In the genomic region with DNA sequence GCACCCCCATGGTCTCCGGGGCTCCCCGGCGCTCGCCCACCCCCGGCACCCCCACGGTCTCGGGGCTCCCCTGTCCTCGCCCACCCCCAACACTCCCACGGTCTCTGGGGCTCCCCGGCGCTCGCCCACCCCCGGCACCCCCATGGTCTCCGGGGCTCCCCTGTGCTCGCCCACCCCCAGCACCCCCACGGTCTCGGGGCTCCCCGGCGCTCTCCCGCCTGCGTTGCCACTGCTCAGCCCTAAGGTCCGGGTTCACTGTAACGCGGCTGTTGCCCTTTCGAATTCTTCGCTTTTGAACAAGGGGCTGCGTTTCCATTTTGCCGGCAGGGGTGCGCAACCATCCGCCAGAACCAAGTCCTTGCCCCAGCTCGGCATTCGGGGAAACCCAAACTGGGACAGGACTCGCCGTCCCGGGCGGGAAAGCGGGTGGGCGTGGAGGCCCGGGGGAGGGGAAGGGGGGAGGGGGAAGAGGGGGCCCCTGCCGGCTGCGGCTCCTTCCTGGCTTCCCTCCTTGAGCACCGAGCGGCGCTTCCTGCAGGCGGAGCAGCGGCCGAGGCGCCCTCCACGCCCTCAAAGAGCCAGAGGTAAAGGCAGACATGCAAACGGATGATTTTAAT, we compare ENCODE assay signal across 14 cellular contexts. TPM values are rescaled to one million over a fixed set of nuclear protein-coding genes. Genes with fewer than 3 reads are reported as not detected.
DNase-seq lines count a peak whose midpoint lies in the region; ATAC-seq and TF ChIP-seq lines count a peak whose summit lies in the region.
"Had no signal": no experiment of that assay in that cellular context is flagged by ENCODE, and none has a peak within 500 bp of the region (broad histone marks: within the 10 kb centered on the region; RNA-seq: fewer than 3 reads in every experiment).

No MANE protein-coding gene starts in this region.

- H3K36me3 ChIP-seq in right atrium auricular region, result no peaks in the 10 kb centered on the region
- peaks cover 26% of the 10 kb centered on the region for H3K36me3 ChIP-seq in WERI-Rb-1
- H3K36me3 ChIP-seq in transverse colon, result no peaks in the 10 kb centered on the region

- H3K4me3 ChIP-seq in right atrium auricular region (no peak overlapping the region), WERI-Rb-1 (ENCODE audit: low read depth, low read length) (no peak overlapping the region), transverse colon (peak overlapping the region in 1 of 4 donors; percentile 21)
- H3K4me3 ChIP-seq: SJCRH30 had no signal

- no peak for TF ChIP-seq CTCF in right atrium auricular region (IDR thresholded peaks at IDR 0.05)
- TF ChIP-seq CTCF in WERI-Rb-1 (IDR thresholded peaks at IDR 0.05; ENCODE audit: low read depth, low read length), result no peak
- no peak for TF ChIP-seq CTCF in natural killer cell (IDR thresholded peaks at IDR 0.05)
- no peak for TF ChIP-seq CTCF in transverse colon (IDR thresholded peaks at IDR 0.05)
- no peak for TF ChIP-seq CTCF in mesothelial cell of epicardium (IDR thresholded peaks at IDR 0.05; ENCODE audit: unreplicated experiment)

- no peaks in the 10 kb centered on the region for H3K4me1 Mint-ChIP-seq in natural killer cell
- no peaks in the 10 kb centered on the region for H3K4me1 Mint-ChIP-seq in mesothelial cell of epicardium
- H3K4me1 Mint-ChIP-seq: stimulated activated effector memory CD8-positive, alpha-beta T cell treated with anti-CD3 and anti-CD28 coated beads, Interleukin-12 subunit alpha, Interleukin-12 subunit beta, amount 100 ng/mL, for 72 hours had no signal

- TF ChIP-seq POLR2A in transverse colon (IDR thresholded peaks at IDR 0.05), result no peak

- H3K27me3 ChIP-seq in right atrium auricular region (no peaks in the 10 kb centered on the region), WERI-Rb-1 (ENCODE audit: insufficient read depth, low read depth, severe bottlenecking) (no peaks in the 10 kb centered on the region), transverse colon (peaks cover 29% of the 10 kb centered on the region)
- H3K27me3 ChIP-seq: SJCRH30 had no signal

- ATAC-seq in natural killer cell, result peak in 2 of 3 donors; percentile 25 to 47

- H3K4me3 Mint-ChIP-seq in natural killer cell (peak overlapping the region; percentile 69), mesothelial cell of epicardium (no peak overlapping the region)
- H3K4me3 Mint-ChIP-seq: stimulated activated effector memory CD8-positive, alpha-beta T cell treated with anti-CD3 and anti-CD28 coated beads, Interleukin-12 subunit alpha, Interleukin-12 subunit beta, amount 100 ng/mL, for 72 hours had no signal

- no peaks in the 10 kb centered on the region for H3K4me1 ChIP-seq in right atrium auricular region
- peaks cover 0 to 3% (median 0%) of the 10 kb centered on the region in 4 donors for H3K4me1 ChIP-seq in transverse colon
- H3K4me1 ChIP-seq: SJCRH30 had no signal

- H3K27ac Mint-ChIP-seq in natural killer cell, result no peak overlapping the region
- H3K27ac Mint-ChIP-seq in mesothelial cell of epicardium, result no peak overlapping the region
- H3K27ac Mint-ChIP-seq: stimulated activated effector memory CD8-positive, alpha-beta T cell treated with anti-CD3 and anti-CD28 coated beads, Interleukin-12 subunit alpha, Interleukin-12 subunit beta, amount 100 ng/mL, for 72 hours had no signal

- DNase-seq in cardiac septum (ENCODE audit: low spot score) (peak; percentile 49), right atrium auricular region (ENCODE audit: low spot score) (no peak), WERI-Rb-1 (peak; percentile 8), natural killer cell (peak; percentile 13), transverse colon (peak; percentile 5), mesothelial cell of epicardium (ENCODE audit: low spot score in 2 of 2, unreplicated experiment in 2 of 2) (no peak), dedifferentiated amniotic fluid mesenchymal stem cell (ENCODE audit: extremely low spot score) (no peak), DMS153 treated with DMSO at 0.1 percent for 48 hours (lab: John Stamatoyannopoulos, UW; ENCODE audit: unreplicated experiment) (no peak)
- DNase-seq: DMS153, MM.1S, SJCRH30 had no signal

- WGBS in transverse colon (ENCODE audit: low coverage in 1 of 2), 2 donors, result 78 to 100% methylated on average over 6 to 41 of the region's 50 CpGs

- H3K27ac ChIP-seq in right atrium auricular region, result no peak overlapping the region
- H3K27ac ChIP-seq in WERI-Rb-1, result no peak overlapping the region
- no peak overlapping the region for H3K27ac ChIP-seq in transverse colon
- H3K27ac ChIP-seq: SJCRH30 had no signal

- in situ Hi-C loops in transverse colon (cut with MboI; ENCODE audit: low pct_ligation_motif_present in 1 of 4, low pct_unique_long_range_greater_than_20kb in 1 of 4, low sequenced_read_pairs in 3 of 4), result no loop called here

- H3K9me3 Mint-ChIP-seq in natural killer cell, result no peaks in the 10 kb centered on the region
- peaks cover 1% of the 10 kb centered on the region for H3K9me3 Mint-ChIP-seq in mesothelial cell of epicardium
- H3K9me3 Mint-ChIP-seq: stimulated activated effector memory CD8-positive, alpha-beta T cell treated with anti-CD3 and anti-CD28 coated beads, Interleukin-12 subunit alpha, Interleukin-12 subunit beta, amount 100 ng/mL, for 72 hours had no signal

- TF ChIP-seq EP300 in transverse colon (IDR thresholded peaks at IDR 0.05; ENCODE audit: low read depth), result no peak

- H3K27me3 Mint-ChIP-seq in natural killer cell (ENCODE audit: low read depth in 2 of 2) (peaks cover 11 to 12% of the 10 kb centered on the region in 2 donors), mesothelial cell of epicardium (ENCODE audit: low read depth) (no peaks in the 10 kb centered on the region)

- H3K36me3 Mint-ChIP-seq in natural killer cell (no peaks in the 10 kb centered on the region), mesothelial cell of epicardium (peaks cover 14% of the 10 kb centered on the region)
- H3K36me3 Mint-ChIP-seq: stimulated activated effector memory CD8-positive, alpha-beta T cell treated with anti-CD3 and anti-CD28 coated beads, Interleukin-12 subunit alpha, Interleukin-12 subunit beta, amount 100 ng/mL, for 72 hours had no signal

- intact Hi-C loops in cardiac septum (cut with DNase I) (no loop called here), natural killer cell (cut with micrococcal nuclease) (no loop called here), transverse colon (cut with DNase I; ENCODE audit: low total_unique reads) (no loop called here)

- no peaks in the 10 kb centered on the region for H3K9me3 ChIP-seq in right atrium auricular region
- H3K9me3 ChIP-seq in WERI-Rb-1 (ENCODE audit: severe bottlenecking), result peaks cover 13% of the 10 kb centered on the region
- H3K9me3 ChIP-seq in transverse colon, result no peaks in the 10 kb centered on the region
- H3K9me3 ChIP-seq: SJCRH30 had no signal

RNA-seq across cellular contexts. Expression of gene FTCD, which starts 5.3 kb away (rescaled TPM):
- 0.83 TPM for total RNA-seq in cardiac septum
- total RNA-seq in right atrium auricular region, result under 1 TPM in 1 of 2 donors, not detected in 1; 0.24 TPM
- total RNA-seq in natural killer cell, result under 1 TPM in 1 of 3 donors, not detected in 2; 0.34 TPM
- not detected for total RNA-seq in transverse colon
- total RNA-seq in mesothelial cell of epicardium, result 8.8 to 12.5 TPM (median 9.6 TPM) in 3 replicates
- total RNA-seq: bronchial epithelial cell, lung microvascular endothelial cell, SJCRH30 had no signal

RNA-seq across cellular contexts. Expression of gene SPATC1L, which starts 23.6 kb away (rescaled TPM):
- total RNA-seq in cardiac septum (7.3 TPM), right atrium auricular region (10 to 100 TPM in 1 of 2 donors, 1 to 10 TPM in 1; 8.7 to 12.5 TPM), natural killer cell (1 to 10 TPM in 2 of 3 donors, under 1 TPM in 1; 0.18 to 4.0 (median 2.7) TPM), transverse colon (10 to 100 TPM in 1 of 4 donors, 1 to 10 TPM in 2, not detected in 1; 1.2 to 11.0 (median 8.5) TPM), mesothelial cell of epicardium (27.5 to 28.1 TPM (median 27.6 TPM) in 3 replicates)

Comparison
In these comparisons a context has a peak if more than half of its experiments do, and no peak if none do; other contexts are left out.
1. DNase-seq: peak in cardiac septum (single experiment), WERI-Rb-1 (single experiment), natural killer cell (single experiment) and transverse colon (single experiment); none in right atrium auricular region (single experiment), mesothelial cell of epicardium (0 of 2), dedifferentiated amniotic fluid mesenchymal stem cell (single experiment) and DMS153 treated with DMSO at 0.1 percent for 48 hours (single experiment).